Comparison of ENCODE assay signal across 12 cellular contexts in the genomic region with DNA sequence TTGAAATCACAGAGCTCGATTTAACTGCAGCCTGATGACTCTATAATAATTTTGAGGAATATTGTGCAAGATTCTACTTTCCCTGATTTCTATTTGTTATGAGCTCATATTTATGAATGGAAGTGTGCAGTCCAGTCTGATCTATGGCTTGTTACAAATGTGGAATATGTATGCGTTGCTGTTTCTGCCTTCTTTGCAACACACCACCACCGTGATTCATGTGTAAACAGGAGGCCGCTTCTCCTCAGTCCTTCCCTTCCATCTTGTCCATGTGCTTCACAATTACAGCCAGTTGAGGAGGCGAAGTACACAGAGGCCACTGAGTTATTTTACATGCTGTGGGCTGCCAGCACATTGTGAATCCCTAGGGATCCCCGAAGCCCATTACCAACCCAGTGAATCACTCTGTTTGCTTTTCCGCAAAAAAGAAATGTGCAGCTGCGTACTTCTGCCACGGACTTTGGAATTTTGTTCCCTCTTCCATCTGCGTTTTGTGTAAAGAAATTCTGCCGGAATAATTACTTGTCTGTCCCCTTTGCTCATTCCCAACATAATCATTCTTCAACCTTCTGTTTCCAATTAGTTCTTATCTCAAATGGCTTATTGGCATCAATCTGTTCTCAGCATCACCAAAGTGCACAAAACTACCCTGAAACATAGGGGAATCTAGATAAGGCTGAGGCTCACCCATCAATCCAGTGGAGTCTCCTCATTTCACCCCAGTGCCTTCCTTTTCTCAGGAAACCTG.
DNase-seq lines count a peak whose midpoint lies in the region; ATAC-seq and TF ChIP-seq lines count a peak whose summit lies in the region.
"Had no signal": no experiment of that assay in that cellular context is flagged by ENCODE, and none has a peak within 500 bp of the region (broad histone marks: within the 10 kb centered on the region; RNA-seq: fewer than 3 reads in every experiment).

No MANE protein-coding gene starts in this region.

- WGBS in trophoblast cell (ENCODE audit: extremely low coverage, insufficient coverage, insufficient read length) = no CpG with 5 or more reads among the region's 11 CpGs

- H3K4me3 ChIP-seq in SJSA1 = no peak overlapping the region
- H3K4me3 ChIP-seq in fibroblast of the aortic adventitia (ENCODE audit: low read depth, low read length) = no peak overlapping the region
- no peak overlapping the region for H3K4me3 ChIP-seq in trophoblast cell (ENCODE audit: low read depth, low read length)

- H3K4me1 ChIP-seq in SJSA1 (replicated peaks) = peaks cover 20% of the 10 kb centered on the region
- H3K4me1 ChIP-seq in trophoblast cell (ENCODE audit: control insufficient read depth in 1 of 2, insufficient read depth in 2 of 2, low read length in 2 of 2) = peaks cover 0 to 1% of the 10 kb centered on the region in 2 experiments

- no peak overlapping the region for H3K9ac ChIP-seq in trophoblast cell (ENCODE audit: low read length)

- H4K91ac ChIP-seq in trophoblast cell (ENCODE audit: low read depth, low read length) = no peak overlapping the region

- TF ChIP-seq CTCF in fibroblast of the aortic adventitia (IDR thresholded peaks at IDR 0.05; ENCODE audit: insufficient read depth, low read length) = no peak

- no peak overlapping the region for H2BK120ac ChIP-seq in trophoblast cell (ENCODE audit: insufficient read depth, low read length, poor library complexity)

- H3K79me1 ChIP-seq in trophoblast cell (ENCODE audit: low read length) = no peaks in the 10 kb centered on the region

- H3K9me3 ChIP-seq in SJSA1 (replicated peaks) (no peaks in the 10 kb centered on the region), trophoblast cell (ENCODE audit: insufficient read depth, low read depth, low read length) (no peaks in the 10 kb centered on the region)

- ATAC-seq in GM19397 (IDR thresholded peaks at IDR 0.05; ENCODE audit: unreplicated experiment) (no peak), HG03378 (IDR thresholded peaks at IDR 0.05; ENCODE audit: unreplicated experiment) (no peak)
- ATAC-seq: naive thymus-derived CD8-positive, alpha-beta T cell had no signal

- no peak overlapping the region for H2BK12ac ChIP-seq in trophoblast cell (ENCODE audit: low read length)

- H3K4ac ChIP-seq in trophoblast cell (ENCODE audit: low read depth, low read length) = no peak overlapping the region

- H3K18ac ChIP-seq in trophoblast cell (ENCODE audit: low read length) = no peak overlapping the region

- no peak overlapping the region for H2BK5ac ChIP-seq in trophoblast cell (ENCODE audit: low read depth, low read length, poor library complexity)

- peak overlapping the region; percentile 41 for H3K27ac ChIP-seq in SJSA1
- no peak overlapping the region for H3K27ac ChIP-seq in trophoblast cell (ENCODE audit: low read depth, low read length)

- no peak overlapping the region for H4K8ac ChIP-seq in trophoblast cell (ENCODE audit: low read depth, low read length)

- H3K4me2 ChIP-seq in trophoblast cell (ENCODE audit: low read length) = no peak overlapping the region

- no peak overlapping the region for H4K12ac ChIP-seq in trophoblast cell (ENCODE audit: low read depth, low read length)

- no peaks in the 10 kb centered on the region for H3K79me2 ChIP-seq in trophoblast cell (ENCODE audit: control insufficient read depth, insufficient read depth, low read length, poor library complexity)

- DNase-seq in G401 (ENCODE audit: low spot score) (peak; percentile 37), SJSA1 (ENCODE audit: low read depth in 1 of 2, low spot score in 2 of 2) (peak; percentile 52 to 65), fibroblast of the aortic adventitia (ENCODE audit: low read depth) (peak; percentile 92), trophoblast cell (peak; percentile 9 to 33), germinal center (ENCODE audit: low spot score) (no peak), ACHN (no peak)
- DNase-seq: activated CD8-positive, alpha-beta memory T cell treated with anti-CD3 and anti-CD28 coated beads for 24 hours; anterior cingulate cortex; H9; naive thymus-derived CD8-positive, alpha-beta T cell had no signal

- H3K27me3 ChIP-seq in SJSA1 (replicated peaks) (no peaks in the 10 kb centered on the region), trophoblast cell (ENCODE audit: insufficient read depth, low read length) (no peaks in the 10 kb centered on the region)

- H3K36me3 ChIP-seq in SJSA1 (no peaks in the 10 kb centered on the region), trophoblast cell (ENCODE audit: control insufficient read depth in 1 of 2, insufficient read depth in 2 of 2, low read length in 2 of 2) (no peaks in the 10 kb centered on the region)

- H2AK5ac ChIP-seq in trophoblast cell (ENCODE audit: low read length) = no peak overlapping the region

- H3K14ac ChIP-seq in trophoblast cell (ENCODE audit: low read length) = no peak overlapping the region

- in situ Hi-C loops in G401 (cut with HindIII; ENCODE audit: low sequenced_read_pairs) = no loop called here
- in situ Hi-C loops in ACHN (cut with HindIII; ENCODE audit: low pct_ligation_motif_present, low pct_unique_long_range_greater_than_20kb, low sequenced_read_pairs) = no loop called here

- no peak overlapping the region for H3K23ac ChIP-seq in trophoblast cell (ENCODE audit: low read length)

- H2AFZ ChIP-seq in trophoblast cell (ENCODE audit: insufficient read depth, low read length, poor library complexity) = no peak overlapping the region

Comparison
In these comparisons a context has a peak if more than half of its experiments do, and no peak if none do; other contexts are left out.
1. DNase-seq: peak in G401 (single experiment), SJSA1 (2 of 2), fibroblast of the aortic adventitia (single experiment) and trophoblast cell (2 of 2); none in germinal center (single experiment) and ACHN (single experiment).